In genomic region chr11:117316197-117316961, GRCh38 we compare ENCODE assay signal across 8 cellular contexts. TPM values are rescaled to one million over a fixed set of nuclear protein-coding genes. Genes with fewer than 3 reads are reported as not detected.
DNase-seq lines count a peak whose midpoint lies in the region; ATAC-seq and TF ChIP-seq lines count a peak whose summit lies in the region.

BACE1 (minus strand) TSS chr11:117316256; CDS start chr11:117315795, 461 bp downstream.

- H3K36me3 Mint-ChIP-seq in mesothelial cell of epicardium, result no peaks in the 10 kb centered on the region

- H3K4me3 ChIP-seq in esophagus squamous epithelium (peak within 1 kb of the TSS; percentile 66 to 90 (median 85)), thoracic aorta (peak within 1 kb of the TSS; percentile 97)

- H3K4me1 ChIP-seq in esophagus squamous epithelium (peaks cover 13 to 40% (median 18%) of the 10 kb centered on the region in 3 donors), thoracic aorta (ENCODE audit: control insufficient read depth in 1 of 2, low read depth in 2 of 2) (peaks cover 24 to 39% of the 10 kb centered on the region in 2 donors)

- intact Hi-C loops in esophagus squamous epithelium (cut with DNase I), result no loop called here

- H3K4me3 Mint-ChIP-seq in mesothelial cell of epicardium, result peak within 1 kb of the TSS; percentile 92

- H3K4me1 Mint-ChIP-seq in mesothelial cell of epicardium, result peaks cover 18% of the 10 kb centered on the region

- ATAC-seq in thoracic aorta (ENCODE audit: insufficient number of reproducible peaks, low FRiP score, low read depth) (peak; percentile 86), HG03342 (IDR thresholded peaks at IDR 0.05; ENCODE audit: unreplicated experiment) (no peak)

- DNase-seq in 8988T (peak; percentile 95), GM04504 (ENCODE audit: low read depth) (peak; percentile 52), NCI-H2171 (lab: John Stamatoyannopoulos, UW) (peak; percentile 51), esophagus squamous epithelium (lab: John Stamatoyannopoulos, UW) (no peak), mesothelial cell of epicardium (ENCODE audit: low spot score in 2 of 2, unreplicated experiment in 2 of 2) (peak in 1 of 2 experiments; percentile 50), thoracic aorta (ENCODE audit: low spot score) (peak; percentile 33)
- DNase-seq in activated CD4-positive, alpha-beta T cell treated with anti-CD3 and anti-CD28 coated beads, Interleukin-2, amount 50 U/mL, for 1 hour, result peak; percentile 12

- peak within 1 kb of the TSS; percentile 88 for H3K27ac Mint-ChIP-seq in mesothelial cell of epicardium

- peak in 1 of 4 donors; percentile 13 for TF ChIP-seq POLR2A in esophagus squamous epithelium (IDR thresholded peaks at IDR 0.05)

- H3K27me3 ChIP-seq in esophagus squamous epithelium, result no peaks in the 10 kb centered on the region
- H3K27me3 ChIP-seq in thoracic aorta (replicated peaks; ENCODE audit: insufficient read depth), result no peaks in the 10 kb centered on the region

- TF ChIP-seq CTCF in esophagus squamous epithelium (IDR thresholded peaks at IDR 0.05) (peak in 4 of 6 experiments; percentile 4 to 33 (median 16)), mesothelial cell of epicardium (IDR thresholded peaks at IDR 0.05; ENCODE audit: unreplicated experiment) (no peak), thoracic aorta (IDR thresholded peaks at IDR 0.05) (peak; percentile 18)

- no peaks in the 10 kb centered on the region for H3K9me3 Mint-ChIP-seq in mesothelial cell of epicardium

- H3K27me3 Mint-ChIP-seq in mesothelial cell of epicardium (ENCODE audit: low read depth), result no peaks in the 10 kb centered on the region

- H3K9me3 ChIP-seq in esophagus squamous epithelium, result no peaks in the 10 kb centered on the region
- H3K9me3 ChIP-seq in thoracic aorta, result no peaks in the 10 kb centered on the region

- H3K36me3 ChIP-seq in esophagus squamous epithelium (no peaks in the 10 kb centered on the region), thoracic aorta (no peaks in the 10 kb centered on the region)

- WGBS in esophagus squamous epithelium, 2 donors, result 5 to 24% methylated on average over 11 to 19 of the region's 29 CpGs

- H3K27ac ChIP-seq in esophagus squamous epithelium, result peak within 1 kb of the TSS; percentile 55 to 78 (median 68)
- peak within 1 kb of the TSS; percentile 19 to 75 for H3K27ac ChIP-seq in thoracic aorta

RNA-seq across cellular contexts. Expression of gene BACE1, which starts in this region (rescaled TPM):
- total RNA-seq in esophagus squamous epithelium, result 10 to 100 TPM in 3 of 4 donors, 1 to 10 TPM in 1; 7.0 to 16.9 (median 13.9) TPM
- 38.1 to 40.9 TPM (median 40.3 TPM) in 3 replicates for total RNA-seq in mesothelial cell of epicardium
- total RNA-seq in thoracic aorta, result 10 to 100 TPM; 37.2 to 67.3 TPM
